In the genomic region with DNA sequence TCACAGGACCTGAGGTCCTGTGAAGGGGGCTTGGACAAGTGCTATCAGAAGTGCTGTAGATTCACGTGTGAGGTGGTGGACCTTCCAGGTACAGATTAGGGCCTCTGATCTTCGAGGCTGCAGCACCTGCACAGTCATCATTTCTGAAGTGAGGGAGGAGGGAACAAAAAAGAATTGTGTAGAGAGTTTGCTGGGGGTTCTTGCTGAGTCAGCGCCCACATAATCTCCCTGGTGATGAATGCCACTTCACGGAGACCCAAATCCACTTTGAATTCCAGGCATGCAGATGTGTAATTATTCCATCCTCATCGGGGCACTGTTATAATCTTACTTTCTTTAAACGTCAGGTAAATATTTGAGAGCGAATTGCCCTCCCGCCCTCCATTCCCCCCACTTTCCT, we compare ENCODE assay signal across 25 cellular contexts.
DNase-seq lines count a peak whose midpoint lies in the region; ATAC-seq, FAIRE-seq and TF ChIP-seq lines count a peak whose summit lies in the region.
"Had no signal": no experiment of that assay in that cellular context is flagged by ENCODE, and none has a peak within 500 bp of the region (broad histone marks: within the 10 kb centered on the region; RNA-seq: fewer than 3 reads in every experiment).

No MANE protein-coding gene starts in this region.

- WGBS in HepG2 (ENCODE audit: low lambda C conversion rate): 3% methylated on average over 8 of the region's 8 CpGs
- 64% methylated on average over 8 of the region's 8 CpGs for WGBS in right lobe of liver (ENCODE audit: insufficient coverage, low coverage, low lambda C conversion rate, missing lambda C conversion rate)
- WGBS in K562 (ENCODE audit: insufficient coverage, low coverage, missing lambda C conversion rate): 0% methylated on average over 6 of the region's 8 CpGs

- H3K79me2 ChIP-seq in HepG2 (ENCODE audit: insufficient read depth, low read length): no peaks in the 10 kb centered on the region
- H3K79me2 ChIP-seq in K562 (ENCODE audit: control insufficient read depth, insufficient read depth, low read length): no peaks in the 10 kb centered on the region
- H3K79me2 ChIP-seq in parathyroid adenoma: no peaks in the 10 kb centered on the region

- no peak for TF ChIP-seq RAD21 in HepG2 (CRISPR knock-in tag; IDR thresholded peaks at IDR 0.05)
- no peak for TF ChIP-seq RAD21 in K562 (CRISPR knock-in tag; conservative IDR thresholded peaks at IDR 0.05 in 1 of 2, IDR thresholded peaks at IDR 0.05 in 1 of 2)

- no peak for ATAC-seq in HepG2
- ATAC-seq in right lobe of liver: no peak
- ATAC-seq in K562: no peak
- ATAC-seq in gastrocnemius medialis: no peak
- ATAC-seq: GM12878 had no signal

- no peaks in the 10 kb centered on the region for H3K4me1 ChIP-seq in HepG2 (ENCODE audit: insufficient read depth, low read length)
- no peaks in the 10 kb centered on the region for H3K4me1 ChIP-seq in right lobe of liver
- peaks cover 6 to 10% of the 10 kb centered on the region in 2 experiments; a peak in 4 of 5 replicates for H3K4me1 ChIP-seq in K562 (replicated peaks in 1 of 2; ENCODE audit: control insufficient read depth in 2 of 2, insufficient read depth in 2 of 2, low read length in 2 of 2)
- H3K4me1 ChIP-seq in parathyroid adenoma: peaks cover 6% of the 10 kb centered on the region
- H3K4me1 ChIP-seq in gastrocnemius medialis: no peaks in the 10 kb centered on the region
- H3K4me1 ChIP-seq: BE2C had no signal

- FAIRE-seq in HepG2 (lab: Jason Lieb, UNC) (no peak), K562 (lab: Jason Lieb, UNC) (no peak)
- FAIRE-seq: GM12878, GM12892, GM18507 had no signal

- H3K27ac ChIP-seq in HepG2 (ENCODE audit: extremely low read length, insufficient read depth, low read length) (no peak overlapping the region), right lobe of liver (no peak overlapping the region), K562 (ENCODE audit: extremely low read depth, low read depth, low read length) (no peak overlapping the region), parathyroid adenoma (no peak overlapping the region), gastrocnemius medialis (no peak overlapping the region), substantia nigra (ENCODE audit: low read depth, low read length, poor library complexity, severe bottlenecking) (no peak overlapping the region)
- H3K27ac ChIP-seq: 22Rv1, BLaER1 had no signal

- CTCF ChIA-PET in HepG2 (lab: Yijun Ruan, JAX; ENCODE audit: low intra/inter-chr PET ratio, low total read pairs): no interaction called here
- CTCF ChIA-PET in K562 (lab: Yijun Ruan, JAX; ENCODE audit: low intra/inter-chr PET ratio): no interaction called here

- no peak for TF ChIP-seq POLR2A in HepG2 (IDR thresholded peaks at IDR 0.05; ENCODE audit: insufficient read depth in 1 of 2, low read depth in 2 of 2, low read length in 2 of 2)
- no peak for TF ChIP-seq POLR2A in right lobe of liver (IDR thresholded peaks at IDR 0.05)
- no peak for TF ChIP-seq POLR2A in K562 (conservative IDR thresholded peaks at IDR 0.05)
- no peak for TF ChIP-seq POLR2A in gastrocnemius medialis (IDR thresholded peaks at IDR 0.05)

- H3K36me3 ChIP-seq in HepG2 (replicated peaks in 1 of 2; ENCODE audit: control insufficient read depth in 1 of 2, insufficient read depth in 2 of 2, low read length in 2 of 2) (no peaks in the 10 kb centered on the region), right lobe of liver (no peaks in the 10 kb centered on the region), K562 (ENCODE audit: control insufficient read depth, insufficient read depth, low read length) (no peaks in the 10 kb centered on the region), parathyroid adenoma (ENCODE audit: control insufficient read depth, insufficient read depth, low read length) (no peaks in the 10 kb centered on the region), gastrocnemius medialis (no peaks in the 10 kb centered on the region)
- H3K36me3 ChIP-seq: BE2C had no signal

- in situ Hi-C loops in HepG2 (cut with HindIII; ENCODE audit: extremely low pct_ligation_motif_present, low pct_unique_long_range_greater_than_20kb): no loop called here
- in situ Hi-C loops in K562 (cut with MboI): no loop called here
- in situ Hi-C loops in gastrocnemius medialis (cut with MboI; ENCODE audit: low sequenced_read_pairs in 4 of 4): no loop called here

- H3K4me2 ChIP-seq in HepG2 (ENCODE audit: low read depth, low read length) (no peak overlapping the region), K562 (ENCODE audit: insufficient read depth, low read length) (no peak overlapping the region), parathyroid adenoma (ENCODE audit: low read length) (no peak overlapping the region)
- H3K4me2 ChIP-seq: BLaER1 had no signal

- BruUV-seq in HepG2 (replicated peaks; lab: Mats Ljungman, UMichigan) (no TSS peak), K562 (replicated peaks; lab: Mats Ljungman, UMichigan) (no TSS peak)

- TF ChIP-seq CTCF in HepG2 (CRISPR knock-in tag; IDR thresholded peaks at IDR 0.05): no peak
- no peak for TF ChIP-seq CTCF in right lobe of liver (IDR thresholded peaks at IDR 0.05)
- TF ChIP-seq CTCF in K562 (IDR thresholded peaks at IDR 0.05 in 2 of 3, conservative IDR thresholded peaks at IDR 0.05 in 1 of 3; ENCODE audit: insufficient read depth in 2 of 3, low read depth in 1 of 3, low read length in 3 of 3): no peak
- TF ChIP-seq CTCF in parathyroid adenoma (IDR thresholded peaks at IDR 0.05): no peak
- no peak for TF ChIP-seq CTCF in gastrocnemius medialis (IDR thresholded peaks at IDR 0.05 in 4 of 5, conservative IDR thresholded peaks at IDR 0.05 in 1 of 5)

- DNase-seq in HepG2 (ENCODE audit: low spot score) (no peak), right lobe of liver (no peak), K562 (ENCODE audit: extremely low read depth in 1 of 4, low spot score in 3 of 4) (no peak), gastrocnemius medialis (no peak), substantia nigra (lab: John Stamatoyannopoulos, UW) (no peak)
- DNase-seq: ACHN; BE2C; C1 segment of cervical spinal cord; CD4-positive, alpha-beta memory T cell; CD4-positive, CD25-positive, alpha-beta regulatory T cell; CD8-positive, alpha-beta memory T cell; COR-L47; DMS 273 treated with DMSO at 0.1 percent for 48 hours; DMS153; DMS53; DMS79; DND-41; EL; GDM1 had no signal

- POLR2A ChIA-PET in HepG2 (lab: Yijun Ruan, JAX) (no interaction called here), K562 (lab: Yijun Ruan, JAX) (interaction anchor here (0.7 kb wide), 1 partner anchor 29 kb away, joined by 3 read pairs; no protein-coding TSS in a partner anchor)

- H3K9me3 ChIP-seq in HepG2 (ENCODE audit: low read length): no peaks in the 10 kb centered on the region
- no peaks in the 10 kb centered on the region for H3K9me3 ChIP-seq in right lobe of liver
- no peaks in the 10 kb centered on the region for H3K9me3 ChIP-seq in K562 (replicated peaks; ENCODE audit: control insufficient read depth, insufficient read depth, low read depth, low read length)
- H3K9me3 ChIP-seq in parathyroid adenoma (ENCODE audit: control insufficient read depth, low read length): no peaks in the 10 kb centered on the region
- no peaks in the 10 kb centered on the region for H3K9me3 ChIP-seq in gastrocnemius medialis
- H3K9me3 ChIP-seq: BE2C, BLaER1 had no signal

- TF ChIP-seq EP300 in HepG2 (IDR thresholded peaks at IDR 0.05; ENCODE audit: low read depth in 2 of 2, low read length in 2 of 2): no peak
- TF ChIP-seq EP300 in HepG2 (CRISPR knock-in tag; IDR thresholded peaks at IDR 0.05; ENCODE audit: borderline replicate concordance): no peak
- no peak for TF ChIP-seq EP300 in K562 (IDR thresholded peaks at IDR 0.05; ENCODE audit: low read length)

- no peak overlapping the region for H3K9ac ChIP-seq in HepG2 (ENCODE audit: insufficient read depth, low read depth, low read length)
- no peak overlapping the region for H3K9ac ChIP-seq in K562 (ENCODE audit: insufficient read depth in 1 of 2, low read depth in 2 of 2, low read length in 2 of 2)
- H3K9ac ChIP-seq in parathyroid adenoma: no peak overlapping the region
- H3K9ac ChIP-seq: BLaER1 had no signal

- H3K9me1 ChIP-seq in K562 (ENCODE audit: control insufficient read depth, insufficient read depth, low read length): peaks cover 3% of the 10 kb centered on the region

- H3K27me3 ChIP-seq in HepG2 (ENCODE audit: control insufficient read depth in 1 of 2, insufficient read depth in 2 of 2, low read length in 2 of 2): peaks cover 4 to 37% of the 10 kb centered on the region in 2 experiments; a peak in 3 of 5 replicates
- H3K27me3 ChIP-seq in right lobe of liver: no peaks in the 10 kb centered on the region
- H3K27me3 ChIP-seq in K562 (ENCODE audit: control insufficient read depth in 2 of 2, insufficient read depth in 2 of 2, low read length in 2 of 2): peaks cover 0 to 15% of the 10 kb centered on the region in 2 experiments; a peak in 1 of 5 replicates
- no peaks in the 10 kb centered on the region for H3K27me3 ChIP-seq in parathyroid adenoma (ENCODE audit: control insufficient read depth, insufficient read depth, low read length)
- no peaks in the 10 kb centered on the region for H3K27me3 ChIP-seq in gastrocnemius medialis
- H3K27me3 ChIP-seq: BE2C, BLaER1 had no signal

- no peak overlapping the region for H2AFZ ChIP-seq in HepG2 (ENCODE audit: low read length)
- H2AFZ ChIP-seq in K562 (ENCODE audit: low read depth, low read length): no peak overlapping the region
- H2AFZ ChIP-seq in parathyroid adenoma: peak overlapping the region; percentile 33

- H4K20me1 ChIP-seq in HepG2 (ENCODE audit: insufficient read depth, low read length) (no peaks in the 10 kb centered on the region), K562 (replicated peaks; ENCODE audit: control insufficient read depth, insufficient read depth, low read length) (no peaks in the 10 kb centered on the region)
- H4K20me1 ChIP-seq: BLaER1 had no signal

- H3K4me3 ChIP-seq in HepG2 (replicated peaks in 1 of 3; ENCODE audit: insufficient read depth in 1 of 3, low read depth in 2 of 3, low read length in 3 of 3): no peak overlapping the region
- no peak overlapping the region for H3K4me3 ChIP-seq in right lobe of liver
- no peak overlapping the region for H3K4me3 ChIP-seq in K562
- no peak overlapping the region for H3K4me3 ChIP-seq in parathyroid adenoma (ENCODE audit: low read depth, low read length)
- no peak overlapping the region for H3K4me3 ChIP-seq in gastrocnemius medialis
- H3K4me3 ChIP-seq: BLaER1, GM12878 had no signal

- intact Hi-C loops in HepG2 (cut with micrococcal nuclease; ENCODE audit: unreplicated experiment): no loop called here
- intact Hi-C loops in right lobe of liver (cut with DNase I): no loop called here
- intact Hi-C loops in K562 (cut with micrococcal nuclease): no loop called here
- intact Hi-C loops in gastrocnemius medialis (cut with DNase I; ENCODE audit: low total_unique reads): no loop called here

TF ChIP-seq in HepG2, 621 proteins besides CTCF, POLR2A, EP300 and RAD21 (continues in another document):
- peak; percentile 84 to 91 for TF ChIP-seq MAFK (conservative IDR thresholded peaks at IDR 0.05 in 1 of 2, IDR thresholded peaks at IDR 0.05 in 1 of 2; ENCODE audit: low read length in 2 of 2)

TF ChIP-seq in K562, 482 proteins besides CTCF, POLR2A, EP300 and RAD21 (continues in another document):
- TF ChIP-seq MAFF (IDR thresholded peaks at IDR 0.05; ENCODE audit: low read length) (peak; percentile 36; the same call in 1 of the 2 replicates), MAFK (IDR thresholded peaks at IDR 0.05; ENCODE audit: low read length) (peak; percentile 23; the same call in 1 of the 2 replicates), MAFG (tag; conservative IDR thresholded peaks at IDR 0.05) (peak; percentile 69), FOXJ2 (tag; IDR thresholded peaks at IDR 0.05) (no peak), ELF4 (CRISPR knock-in tag; IDR thresholded peaks at IDR 0.05) (no peak)

Comparison
In these comparisons a context has a peak if more than half of its experiments do, and no peak if none do; other contexts are left out.
1. Of the 241 proteins assayed by ChIP-seq in both HepG2 and K562: peak only in HepG2: none; only in K562: MAFG; in both: MAFF and MAFK; in neither: 238.